In the genomic region with DNA sequence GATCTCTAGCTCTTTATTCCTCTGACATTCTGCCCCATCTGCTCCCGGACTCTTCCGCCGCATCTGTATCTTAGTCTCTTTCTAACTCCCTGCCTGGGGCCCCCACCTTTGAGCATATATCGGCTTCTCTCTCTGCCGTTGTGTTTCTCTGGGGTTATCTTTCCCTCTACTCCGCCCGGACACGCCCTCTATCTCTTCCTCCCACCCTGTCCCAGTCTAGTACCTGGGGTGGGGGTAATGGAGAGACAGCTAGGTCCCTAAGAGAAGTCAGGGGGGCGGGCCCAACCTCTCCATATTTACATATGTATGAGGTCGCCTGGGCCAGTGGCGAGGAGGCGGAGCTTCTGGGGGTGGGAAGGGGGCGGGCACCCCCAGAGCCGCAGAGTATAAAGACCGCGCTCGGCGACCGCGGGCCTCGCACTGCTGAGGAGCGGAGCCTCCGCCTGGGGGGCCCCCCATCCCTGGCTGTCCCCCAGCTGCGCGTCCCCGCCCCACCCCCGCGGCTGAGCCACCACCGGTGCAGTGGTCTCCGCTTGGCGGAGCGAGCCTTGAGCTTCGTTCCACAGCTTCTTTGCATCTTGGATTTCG, we compare ENCODE assay signal across 8 cellular contexts. TPM values are rescaled to one million over a fixed set of nuclear protein-coding genes. Genes with fewer than 3 reads are reported as not detected.
A peak's percentile ranks its signal among the peaks of the same experiment; 100 is the strongest.
DNase-seq lines count a peak whose midpoint lies in the region; ATAC-seq and TF ChIP-seq lines count a peak whose summit lies in the region.

ATP1B2 (plus strand) TSS at position 418 of the 588 bp plus-strand sequence. CDS start 593 bp downstream, outside the sequence.

- H3K27me3 ChIP-seq in BLaER1 (peaks cover 69% of the 10 kb centered on the region), ovary (no peaks in the 10 kb centered on the region), testis (no peaks in the 10 kb centered on the region)

- in situ Hi-C loops in SK-MEL-5 (cut with HindIII; ENCODE audit: low pct_unique_long_range_greater_than_20kb, low sequenced_read_pairs), result no loop called here

- WGBS in ovary, 3 donors, result 1 to 2% (median 1%) methylated on average over 26 to 34 of the region's 34 CpGs
- 0 to 2% methylated on average over 20 to 27 of the region's 34 CpGs for WGBS in testis, 2 donors

- peak; percentile 61 for ATAC-seq in HG03280 (IDR thresholded peaks at IDR 0.05; ENCODE audit: unreplicated experiment)
- ATAC-seq in Right ventricle myocardium superior (ENCODE audit: poor library complexity), result peak; percentile 91
- ATAC-seq in GM18868 (IDR thresholded peaks at IDR 0.05; ENCODE audit: unreplicated experiment), result no peak

- TF ChIP-seq CTCF in ovary (IDR thresholded peaks at IDR 0.05), result no peak
- TF ChIP-seq CTCF in testis (IDR thresholded peaks at IDR 0.05), result no peak

- H3K36me3 ChIP-seq in BLaER1, result no peaks in the 10 kb centered on the region
- no peaks in the 10 kb centered on the region for H3K36me3 ChIP-seq in ovary
- no peaks in the 10 kb centered on the region for H3K36me3 ChIP-seq in testis (ENCODE audit: low read depth, missing control alignments)

- TF ChIP-seq EP300 in ovary (IDR thresholded peaks at IDR 0.05), result no peak

- no peaks in the 10 kb centered on the region for H3K9me3 ChIP-seq in BLaER1
- no peaks in the 10 kb centered on the region for H3K9me3 ChIP-seq in ovary
- no peaks in the 10 kb centered on the region for H3K9me3 ChIP-seq in testis

- H3K4me1 ChIP-seq in BLaER1 (peaks cover 27% of the 10 kb centered on the region), ovary (ENCODE audit: insufficient read depth) (peaks cover 6% of the 10 kb centered on the region), testis (peaks cover 12% of the 10 kb centered on the region)

- H3K27ac ChIP-seq in BLaER1, result no peak within 1 kb of the TSS
- H3K27ac ChIP-seq in ovary, result peak within 1 kb of the TSS; percentile 86
- peak within 1 kb of the TSS; percentile 66 to 72 for H3K27ac ChIP-seq in testis

- H3K4me2 ChIP-seq in BLaER1, result peak within 1 kb of the TSS; percentile 92

- TF ChIP-seq POLR2A in ovary (IDR thresholded peaks at IDR 0.05) (no peak), testis (IDR thresholded peaks at IDR 0.05) (no peak)

- DNase-seq in SK-MEL-5 (ENCODE audit: low read depth, low spot score) (peak; percentile 64), Right ventricle myocardium superior (peak; percentile 83), ovary (peak; percentile 79 to 90 (median 85)), testis (peak; percentile 88)
- DNase-seq in activated naive CD4-positive, alpha-beta T cell treated with anti-CD3 and anti-CD28 coated beads, Interleukin-2, amount 50 U/mL, for 16 hours, result peak; percentile 74

- H3K9ac ChIP-seq in BLaER1, result no peak within 1 kb of the TSS

- H4K20me1 ChIP-seq in BLaER1, result peaks cover 30% of the 10 kb centered on the region

- intact Hi-C loops in Right ventricle myocardium superior (cut with DNase I), result no loop called here
- intact Hi-C loops in ovary (cut with DNase I), result loop anchor here in 2 of 4 donors (5.0 kb wide), 1 partner anchor 37 kb away; the partner anchor contains the start of genes TP53 (in 2 of the 2) and WRAP53 (in 2 of the 2)
- intact Hi-C loops in testis (cut with DNase I; ENCODE audit: low total_unique reads), result no loop called here

- H3K4me3 ChIP-seq in BLaER1, result peak within 1 kb of the TSS; percentile 58
- H3K4me3 ChIP-seq in ovary, result peak within 1 kb of the TSS; percentile 44
- peak within 1 kb of the TSS; percentile 51 to 70 for H3K4me3 ChIP-seq in testis

RNA-seq across cellular contexts. Expression of gene ATP1B2, which starts in this region (rescaled TPM):
- 0.27 and 0.85 TPM in 2 replicates for total RNA-seq in SK-MEL-5 (2014; rRNA removed; shearing (Covaris generic))
- polyA plus RNA-seq in SK-MEL-5 (2015; cell fraction: cytosol; rRNA removed), result 3.4 and 3.7 TPM in 2 replicates
- polyA plus RNA-seq in SK-MEL-5 (2015; cell fraction: nucleus; rRNA removed), result 0.26 and 0.93 TPM in 2 replicates
- total RNA-seq in Right ventricle myocardium superior (3.1 TPM), ovary (10 to 100 TPM in 5 of 7 donors, 1 to 10 TPM in 2; 3.6 to 74.5 (median 34.1) TPM), testis (10 to 100 TPM in 1 of 2 donors, 1 to 10 TPM in 1; 6.1 to 11.6 TPM)
- polyA plus RNA-seq in ovary (10 to 100 TPM; 15.3 to 35.1 TPM), testis (ENCODE audit: insufficient read depth, low read depth, low replicate concordance) (10.1 TPM)
